8 cellular contexts compared by ENCODE assay signal in the genomic region with DNA sequence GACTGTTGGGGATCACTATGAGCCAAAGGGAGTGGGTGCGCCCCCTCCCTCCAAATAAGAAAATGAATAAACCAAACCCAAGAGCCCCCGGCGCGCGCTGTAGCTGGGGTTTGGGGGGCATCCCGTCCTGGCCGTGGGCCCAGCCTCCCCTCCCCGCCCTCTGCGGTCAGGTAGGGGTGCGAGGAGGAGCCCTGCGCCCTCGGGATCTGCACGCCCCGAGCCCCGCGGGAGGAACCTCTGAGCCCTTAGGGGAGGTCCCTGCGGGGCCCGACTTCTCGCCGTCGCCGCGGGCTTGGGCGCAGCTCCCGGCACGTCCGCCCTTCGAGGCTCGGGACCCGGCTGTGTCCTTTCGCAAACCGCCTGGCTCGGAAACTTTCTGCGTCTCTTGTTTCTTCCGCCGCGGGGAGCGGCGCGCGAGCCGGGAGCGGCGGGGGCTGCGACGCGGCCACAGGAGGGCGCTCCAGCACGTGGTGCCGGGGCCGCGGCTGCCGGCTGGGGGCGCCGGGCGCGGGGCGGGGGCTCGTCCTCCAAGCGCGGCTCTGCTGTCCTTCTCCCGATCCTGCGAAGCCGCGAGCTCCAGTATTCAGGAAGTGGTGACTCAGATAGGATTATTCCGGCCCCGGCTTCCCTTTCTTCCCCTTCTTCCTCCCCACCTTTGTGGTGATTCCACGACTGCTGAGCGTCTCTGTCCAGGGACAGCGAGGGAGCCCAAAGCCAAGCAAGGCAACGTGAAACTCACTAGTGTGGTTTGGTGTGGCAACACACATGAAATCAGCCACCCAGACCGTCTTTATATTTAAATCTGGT. TPM values are rescaled to one million over a fixed set of nuclear protein-coding genes. Genes with fewer than 3 reads are reported as not detected.
DNase-seq lines count a peak whose midpoint lies in the region; ATAC-seq, FAIRE-seq and TF ChIP-seq lines count a peak whose summit lies in the region.

No MANE protein-coding gene starts in this region.

- CTCF ChIA-PET in activated B cell treated with CpG ODN at 0.5 μM for 24 hours (lab: Charles Lee) = interaction anchor here (0.9 to 6.6 kb wide), 7 partner anchors 12 to 311 kb away, joined by 3 to 85 read pairs (median 4); a partner anchor contains a TSS

- ATAC-seq in HG02798 (IDR thresholded peaks at IDR 0.05; ENCODE audit: poor library complexity, unreplicated experiment) = peak; percentile 42
- ATAC-seq in activated B cell treated with CpG ODN at 0.5 μM for 24 hours (ENCODE audit: low read depth) = peak; percentile 22
- ATAC-seq in GM21786 (IDR thresholded peaks at IDR 0.05; ENCODE audit: unreplicated experiment) = no peak

- FAIRE-seq in kidney (lab: Jason Lieb, UNC) = no peak

- H3K27me3 Mint-ChIP-seq in activated B cell treated with CpG ODN at 0.5 μM for 24 hours = no peaks in the 10 kb centered on the region

- no peaks in the 10 kb centered on the region for H3K9me3 ChIP-seq in kidney (ENCODE audit: control insufficient read depth in 1 of 2, low read length in 2 of 2)

- intact Hi-C loops in activated B cell treated with CpG ODN at 0.5 μM for 24 hours (cut with micrococcal nuclease) = loop anchor here (1.0 to 10.0 kb wide), 6 partner anchors 14 to 1184 kb away; a partner anchor contains a TSS
- intact Hi-C loops in kidney (cut with DNase I) = loop anchor here (5.0 kb wide), 1 partner anchor 314 kb away; no protein-coding TSS in a partner anchor

- no peaks in the 10 kb centered on the region for H3K36me3 ChIP-seq in kidney (ENCODE audit: control insufficient read depth in 1 of 2, insufficient read depth in 2 of 2, low read length in 2 of 2)

- H3K27ac Mint-ChIP-seq in activated B cell treated with CpG ODN at 0.5 μM for 24 hours = peak overlapping the region; percentile 73

- H3K4me1 Mint-ChIP-seq in activated B cell treated with CpG ODN at 0.5 μM for 24 hours = peaks cover 26% of the 10 kb centered on the region

- TF ChIP-seq CTCF in activated B cell treated with CpG ODN at 0.5 μM for 24 hours (IDR thresholded peaks at IDR 0.05) (no peak), kidney (IDR thresholded peaks at IDR 0.05; ENCODE audit: borderline replicate concordance, extremely low read depth, insufficient read depth) (peak; percentile 91)

- H3K9ac ChIP-seq in kidney (ENCODE audit: low read length in 2 of 2) = peak overlapping the region; percentile 59 to 91

- H3K4me1 ChIP-seq in kidney (ENCODE audit: control insufficient read depth in 1 of 2, insufficient read depth in 1 of 2, low read depth in 1 of 2, low read length in 2 of 2) = peaks cover 10 to 12% of the 10 kb centered on the region in 2 donors

- no peaks in the 10 kb centered on the region for H3K36me3 Mint-ChIP-seq in activated B cell treated with CpG ODN at 0.5 μM for 24 hours (ENCODE audit: low read depth)

- POLR2A ChIA-PET in activated B cell treated with CpG ODN at 0.5 μM for 24 hours (lab: Charles Lee) = interaction anchor here (0.9 to 3.1 kb wide), 7 partner anchors 13 to 339 kb away, joined by 3 to 22 read pairs (median 3); a partner anchor contains a TSS

- no peaks in the 10 kb centered on the region for H3K9me3 Mint-ChIP-seq in activated B cell treated with CpG ODN at 0.5 μM for 24 hours

- peak overlapping the region; percentile 89 for H3K27ac ChIP-seq in caudate nucleus (ENCODE audit: low read depth, low read length)
- peak overlapping the region; percentile 71 to 95 for H3K27ac ChIP-seq in kidney (ENCODE audit: low read depth in 2 of 2, low read length in 2 of 2)

- DNase-seq in ELR (ENCODE audit: low read depth) = peak; percentile 96
- peak; percentile 37 for DNase-seq in NCI-H2107 treated with DMSO at 0.1 percent for 48 hours (lab: John Stamatoyannopoulos, UW; ENCODE audit: unreplicated experiment)
- DNase-seq in activated B cell treated with CpG ODN at 0.5 μM for 24 hours = peak; percentile 77
- peak in 50 of 61 donors; percentile 31 to 82 (median 54) for DNase-seq in caudate nucleus (lab: John Stamatoyannopoulos, UW)
- peak; percentile 92 for DNase-seq in kidney
- peak; percentile 65 to 72 (median 72) for DNase-seq in stimulated activated CD4-positive, alpha-beta T cell treated with anti-CD3 and anti-CD28 coated beads, Interleukin-12 subunit alpha, Interleukin-12 subunit beta, amount 100 ng/mL, for 48 hours (ENCODE audit: low read depth in 2 of 3, low spot score in 1 of 3)

- H3K4me3 Mint-ChIP-seq in activated B cell treated with CpG ODN at 0.5 μM for 24 hours = peak overlapping the region; percentile 85

- peak overlapping the region; percentile 52 to 71 for H3K4me3 ChIP-seq in kidney (ENCODE audit: low read length in 2 of 2)

RNA-seq across cellular contexts. Expression of a gene that starts 1.6 kb away (rescaled TPM):
- total RNA-seq in activated B cell treated with CpG ODN at 0.5 μM for 24 hours = 15.2 and 19.3 TPM in 2 replicates
- 41.3 TPM for total RNA-seq in kidney
- 14.2 TPM for polyA plus RNA-seq in kidney (ENCODE audit: insufficient read depth, low read depth, low replicate concordance)

RNA-seq across cellular contexts. Expression of a gene that starts 12.3 kb away (rescaled TPM):
- total RNA-seq in activated B cell treated with CpG ODN at 0.5 μM for 24 hours (47.3 and 54.6 TPM in 2 replicates), kidney (46.0 TPM)
- 26.0 TPM for polyA plus RNA-seq in kidney (ENCODE audit: insufficient read depth, low read depth, low replicate concordance)

Comparison
In these comparisons a context has a peak if more than half of its experiments do, and no peak if none do; other contexts are left out.
1. DNase-seq: peak in every context shown above with its lines; median percentile 96 in ELR; 92 in kidney; 77 in activated B cell treated with CpG ODN at 0.5 μM for 24 hours; 72 in stimulated activated CD4-positive, alpha-beta T cell treated with anti-CD3 and anti-CD28 coated beads, Interleukin-12 subunit alpha, Interleukin-12 subunit beta, amount 100 ng/mL, for 48 hours; 54 in caudate nucleus; 37 in NCI-H2107 treated with DMSO at 0.1 percent for 48 hours.